ENCODE assay signal across 13 cellular contexts in the genomic region with DNA sequence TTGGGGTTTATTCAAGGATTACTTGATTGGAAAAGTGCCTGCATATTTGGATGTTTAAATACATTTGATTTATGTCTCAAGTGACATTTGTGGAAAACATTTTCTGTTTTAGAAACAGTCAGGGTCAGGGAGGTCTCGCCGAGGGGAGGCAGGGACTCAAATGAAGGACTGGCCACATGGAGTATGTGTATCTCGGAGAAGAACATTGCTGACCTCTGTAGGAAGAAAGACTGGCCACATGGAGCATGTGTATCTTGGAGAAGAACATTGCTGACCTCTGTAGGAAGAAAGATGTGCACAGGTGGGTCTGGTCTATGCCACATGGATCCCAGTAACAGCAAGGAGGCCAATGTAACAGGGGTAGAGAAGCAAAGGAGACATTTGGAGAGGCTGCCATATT.
DNase-seq lines count a peak whose midpoint lies in the region; ATAC-seq and TF ChIP-seq lines count a peak whose summit lies in the region.
"Had no signal": no experiment of that assay in that cellular context is flagged by ENCODE, and none has a peak within 500 bp of the region (broad histone marks: within the 10 kb centered on the region; RNA-seq: fewer than 3 reads in every experiment).

No MANE protein-coding gene starts in this region.

- H3K9me3 ChIP-seq in upper lobe of right lung, result no peaks in the 10 kb centered on the region
- H3K9me3 ChIP-seq: neutrophil had no signal

- H3K36me3 ChIP-seq in upper lobe of right lung, result no peaks in the 10 kb centered on the region
- H3K36me3 ChIP-seq: neutrophil had no signal

- no peak overlapping the region for H3K4me3 ChIP-seq in upper lobe of right lung

- DNase-seq in NCI-H748 (lab: John Stamatoyannopoulos, UW; ENCODE audit: unreplicated experiment), result peak; percentile 18
- no peak for DNase-seq in NCI-H748 treated with DMSO at 0.1 percent for 48 hours (lab: John Stamatoyannopoulos, UW)
- peak; percentile 68 for DNase-seq in SW480 (ENCODE audit: low spot score)
- DNase-seq in glomerular visceral epithelial cell (ENCODE audit: extremely low spot score), result peak; percentile 16
- DNase-seq in upper lobe of right lung, result no peak
- DNase-seq in NCI-H1417 treated with DMSO at 0.1 percent for 48 hours (lab: John Stamatoyannopoulos, UW), result no peak
- no peak for DNase-seq in posterior vena cava (ENCODE audit: low spot score)
- DNase-seq: activated CD4-positive, alpha-beta T cell treated with anti-CD3 and anti-CD28 coated beads for 4 hours; activated naive CD4-positive, alpha-beta T cell treated with Interleukin-2 at 50 U/mL for 16 hours; NCI-H146; SIG-M5 had no signal

- intact Hi-C loops in upper lobe of right lung (cut with DNase I) (no loop called here), posterior vena cava (cut with DNase I) (no loop called here)

- H3K4me1 ChIP-seq in upper lobe of right lung, result no peaks in the 10 kb centered on the region

- peak; percentile 54 for ATAC-seq in upper lobe of right lung
- no peak for ATAC-seq in HG03521 (IDR thresholded peaks at IDR 0.05; ENCODE audit: unreplicated experiment)

- no peaks in the 10 kb centered on the region for H3K27me3 ChIP-seq in upper lobe of right lung
- H3K27me3 ChIP-seq: neutrophil had no signal

- H3K27ac ChIP-seq in upper lobe of right lung, result no peak overlapping the region
- H3K27ac ChIP-seq: neutrophil had no signal

- peak; percentile 23 for TF ChIP-seq CTCF in upper lobe of right lung (IDR thresholded peaks at IDR 0.05)

Comparison
In these comparisons a context has a peak if more than half of its experiments do, and no peak if none do; other contexts are left out.
1. DNase-seq: peak in NCI-H748 (single experiment), SW480 (single experiment) and glomerular visceral epithelial cell (single experiment); none in NCI-H748 treated with DMSO at 0.1 percent for 48 hours (single experiment), upper lobe of right lung (single experiment), NCI-H1417 treated with DMSO at 0.1 percent for 48 hours (single experiment) and posterior vena cava (single experiment).